1 cellular context compared by ENCODE assay signal in genomic region chrX:153926863-153927685, GRCh38.
TF ChIP-seq lines count a peak whose summit lies in the region.

No MANE protein-coding gene starts in this region.

TF ChIP-seq in HEK293, 187 proteins besides CTCF, POLR2A, EP300 and RAD21 (continued from another document and continues in another):
- TF ChIP-seq ZNF148 (tag by site-specific recombination; IDR thresholded peaks at IDR 0.05; ENCODE audit: borderline replicate concordance) = no peak
- TF ChIP-seq YY2 (tag by site-specific recombination; IDR thresholded peaks at IDR 0.05) = no peak
- no peak for TF ChIP-seq ZNF580 (tag by site-specific recombination; IDR thresholded peaks at IDR 0.05)
- no peak for TF ChIP-seq ZNF544 (tag by site-specific recombination; IDR thresholded peaks at IDR 0.05)
- TF ChIP-seq HOXA7 (CRISPR knock-in tag; IDR thresholded peaks at IDR 0.05; ENCODE audit: borderline replicate concordance) = no peak
- peak; percentile 28; the same call in 1 of the 2 replicates for TF ChIP-seq ZNF398 (tag by site-specific recombination; IDR thresholded peaks at IDR 0.05)
- no peak for TF ChIP-seq ZNF704 (tag by site-specific recombination; IDR thresholded peaks at IDR 0.05)
- TF ChIP-seq ZNF664 (tag by site-specific recombination; IDR thresholded peaks at IDR 0.05) = no peak
- no peak for TF ChIP-seq MZF1 (tag by site-specific recombination; IDR thresholded peaks at IDR 0.05; ENCODE audit: borderline replicate concordance)
- no peak for TF ChIP-seq ZNF768 (tag by site-specific recombination; IDR thresholded peaks at IDR 0.05)
- no peak for TF ChIP-seq ZNF404 (tag by site-specific recombination; IDR thresholded peaks at IDR 0.05)
- no peak for TF ChIP-seq PRDM10 (tag by site-specific recombination; IDR thresholded peaks at IDR 0.05)
- TF ChIP-seq ZBTB10 (tag by site-specific recombination; IDR thresholded peaks at IDR 0.05) = no peak
- peak; percentile 82 for TF ChIP-seq ZFHX2 (tag by site-specific recombination; conservative IDR thresholded peaks at IDR 0.05)
- TF ChIP-seq KLF9 (tag by site-specific recombination; IDR thresholded peaks at IDR 0.05; ENCODE audit: low read depth) = peak; percentile 18; the same call in 1 of the 2 replicates
- peak; percentile 30 for TF ChIP-seq HIC1 (tag by site-specific recombination; IDR thresholded peaks at IDR 0.05)
- no peak for TF ChIP-seq ZNF155 (tag by site-specific recombination; IDR thresholded peaks at IDR 0.05)
- TF ChIP-seq EGR2 (tag by site-specific recombination; IDR thresholded peaks at IDR 0.05; ENCODE audit: low read depth) = peak; percentile 72
- TF ChIP-seq ZNF621 (tag by site-specific recombination; IDR thresholded peaks at IDR 0.05) = no peak
- no peak for TF ChIP-seq ZBTB21 (tag by site-specific recombination; IDR thresholded peaks at IDR 0.05)
- TF ChIP-seq GLIS1 (tag by site-specific recombination; IDR thresholded peaks at IDR 0.05) = peak; percentile 91
- no peak for TF ChIP-seq ZNF114 (tag by site-specific recombination; IDR thresholded peaks at IDR 0.05)
- no peak for TF ChIP-seq ZNF248 (tag by site-specific recombination; IDR thresholded peaks at IDR 0.05)
- no peak for TF ChIP-seq ZNF202 (tag by site-specific recombination; IDR thresholded peaks at IDR 0.05; ENCODE audit: borderline replicate concordance)
- TF ChIP-seq ZNF521 (tag by site-specific recombination; IDR thresholded peaks at IDR 0.05) = no peak
- TF ChIP-seq ZNF10 (tag by site-specific recombination; IDR thresholded peaks at IDR 0.05) = no peak
- TF ChIP-seq SETDB1 (IDR thresholded peaks at IDR 0.05; ENCODE audit: insufficient read length, low read length) = no peak
- TF ChIP-seq ZNF48 (tag by site-specific recombination; IDR thresholded peaks at IDR 0.05) = no peak
- no peak for TF ChIP-seq ZNF558 (tag by site-specific recombination; IDR thresholded peaks at IDR 0.05)
- no peak for TF ChIP-seq OSR2 (tag by site-specific recombination; IDR thresholded peaks at IDR 0.05)
- peak; percentile 35; the same call in 1 of the 2 replicates for TF ChIP-seq ZIC2 (tag by site-specific recombination; IDR thresholded peaks at IDR 0.05)
- no peak for TF ChIP-seq ZNF518A (tag by site-specific recombination; conservative IDR thresholded peaks at IDR 0.05; ENCODE audit: low read depth)
- TF ChIP-seq SCRT1 (tag by site-specific recombination; IDR thresholded peaks at IDR 0.05; ENCODE audit: borderline replicate concordance) = no peak
- no peak for TF ChIP-seq ZSCAN4 (tag by site-specific recombination; IDR thresholded peaks at IDR 0.05)
- no peak for TF ChIP-seq ZBTB8A (tag by site-specific recombination; IDR thresholded peaks at IDR 0.05)
- no peak for TF ChIP-seq ZNF24 (tag by site-specific recombination; IDR thresholded peaks at IDR 0.05)
- no peak for TF ChIP-seq ZNF274 (IDR thresholded peaks at IDR 0.05; ENCODE audit: low read length)
- no peak for TF ChIP-seq ZNF274 (tag by site-specific recombination; IDR thresholded peaks at IDR 0.05; ENCODE audit: borderline replicate concordance)
- TF ChIP-seq HOXC10 (CRISPR knock-in tag; IDR thresholded peaks at IDR 0.05) = 0 out of 2 replicates have a peak, but pooled peaks have one; percentile 72
